Comparison of ENCODE assay signal across 1 cellular context in genomic region chr1:179167955-179168354, GRCh38.
TF ChIP-seq lines count a peak whose summit lies in the region.

No MANE protein-coding gene starts in this region.

TF ChIP-seq in WTC11, 78 proteins besides CTCF, POLR2A, EP300 and RAD21 (continued from another document):
- TF ChIP-seq, protein P1, sequence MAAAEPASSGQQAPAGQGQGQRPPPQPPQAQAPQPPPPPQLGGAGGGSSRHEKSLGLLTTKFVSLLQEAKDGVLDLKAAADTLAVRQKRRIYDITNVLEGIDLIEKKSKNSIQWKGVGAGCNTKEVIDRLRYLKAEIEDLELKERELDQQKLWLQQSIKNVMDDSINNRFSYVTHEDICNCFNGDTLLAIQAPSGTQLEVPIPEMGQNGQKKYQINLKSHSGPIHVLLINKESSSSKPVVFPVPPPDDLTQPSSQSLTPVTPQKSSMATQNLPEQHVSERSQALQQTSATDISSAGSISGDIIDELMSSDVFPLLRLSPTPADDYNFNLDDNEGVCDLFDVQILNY (CRISPR knock-in tag; IDR thresholded peaks at IDR 0.05) = no peak
- TF ChIP-seq NFATC4 (CRISPR knock-in tag; IDR thresholded peaks at IDR 0.05) (no peak), ATF1 (CRISPR knock-in tag; IDR thresholded peaks at IDR 0.05) (no peak), MYBL2 (CRISPR knock-in tag; IDR thresholded peaks at IDR 0.05) (no peak), ESRRA (CRISPR knock-in tag; IDR thresholded peaks at IDR 0.05; ENCODE audit: borderline replicate concordance) (no peak), STAT6 (CRISPR knock-in tag; conservative IDR thresholded peaks at IDR 0.05; ENCODE audit: low read depth) (no peak), OVOL2 (CRISPR knock-in tag; IDR thresholded peaks at IDR 0.05; ENCODE audit: borderline replicate concordance) (no peak), ERG (CRISPR knock-in tag; IDR thresholded peaks at IDR 0.05) (no peak), NR2C2 (CRISPR knock-in tag; IDR thresholded peaks at IDR 0.05) (no peak), ZNF138 (CRISPR knock-in tag; conservative IDR thresholded peaks at IDR 0.05) (no peak)
- TF ChIP-seq, protein P2, sequence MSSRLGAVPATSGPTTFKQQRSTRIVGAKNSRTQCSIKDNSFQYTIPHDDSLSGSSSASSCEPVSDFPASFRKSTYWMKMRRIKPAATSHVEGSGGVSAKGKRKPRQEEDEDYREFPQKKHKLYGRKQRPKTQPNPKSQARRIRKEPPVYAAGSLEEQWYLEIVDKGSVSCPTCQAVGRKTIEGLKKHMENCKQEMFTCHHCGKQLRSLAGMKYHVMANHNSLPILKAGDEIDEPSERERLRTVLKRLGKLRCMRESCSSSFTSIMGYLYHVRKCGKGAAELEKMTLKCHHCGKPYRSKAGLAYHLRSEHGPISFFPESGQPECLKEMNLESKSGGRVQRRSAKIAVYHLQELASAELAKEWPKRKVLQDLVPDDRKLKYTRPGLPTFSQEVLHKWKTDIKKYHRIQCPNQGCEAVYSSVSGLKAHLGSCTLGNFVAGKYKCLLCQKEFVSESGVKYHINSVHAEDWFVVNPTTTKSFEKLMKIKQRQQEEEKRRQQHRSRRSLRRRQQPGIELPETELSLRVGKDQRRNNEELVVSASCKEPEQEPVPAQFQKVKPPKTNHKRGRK (CRISPR knock-in tag; IDR thresholded peaks at IDR 0.05; ENCODE audit: borderline replicate concordance) = no peak
